Comparison of ENCODE assay signal across 11 cellular contexts in genomic region chr5:28896949-28897348, GRCh38.
A peak's percentile ranks its signal among the peaks of the same experiment; 100 is the strongest.
DNase-seq lines count a peak whose midpoint lies in the region; ATAC-seq, FAIRE-seq and TF ChIP-seq lines count a peak whose summit lies in the region.
"Had no signal": no experiment of that assay in that cellular context is flagged by ENCODE, and none has a peak within 500 bp of the region (broad histone marks: within the 10 kb centered on the region; RNA-seq: fewer than 3 reads in every experiment).

No MANE protein-coding gene starts in this region.

- H3K4me1 Mint-ChIP-seq in endothelial cell (ENCODE audit: unreplicated experiment) = no peaks in the 10 kb centered on the region
- no peaks in the 10 kb centered on the region for H3K4me1 Mint-ChIP-seq in CD4-positive, alpha-beta memory T cell
- H3K4me1 Mint-ChIP-seq: CD4-positive, CD25-positive, alpha-beta regulatory T cell had no signal

- no peak overlapping the region for H3K9ac ChIP-seq in OCI-LY3 (ENCODE audit: low read length)

- no peaks in the 10 kb centered on the region for H3K36me3 ChIP-seq in H7 (replicated peaks; ENCODE audit: control insufficient read depth, insufficient read depth, low read length)
- H3K36me3 ChIP-seq in OCI-LY3 (replicated peaks; ENCODE audit: low read depth, low read length) = no peaks in the 10 kb centered on the region
- no peaks in the 10 kb centered on the region for H3K36me3 ChIP-seq in ovary
- no peaks in the 10 kb centered on the region for H3K36me3 ChIP-seq in CD4-positive, alpha-beta memory T cell (ENCODE audit: insufficient read depth, low read length)
- H3K36me3 ChIP-seq: tibial artery had no signal

- no peak for ATAC-seq in HG02623 (IDR thresholded peaks at IDR 0.05; ENCODE audit: unreplicated experiment)
- ATAC-seq: effector memory CD8-positive, alpha-beta T cell had no signal

- CTCF ChIA-PET in CD4-positive, alpha-beta memory T cell (lab: Charles Lee; ENCODE audit: partially characterized antibody) = no interaction called here

- no peak for TF ChIP-seq EP300 in ovary (IDR thresholded peaks at IDR 0.05)

- TF ChIP-seq CTCF in OCI-LY3 (IDR thresholded peaks at IDR 0.05; ENCODE audit: low read depth, low read length) = peak; percentile 40
- peak; percentile 37 for TF ChIP-seq CTCF in endothelial cell (IDR thresholded peaks at IDR 0.05; ENCODE audit: unreplicated experiment)
- TF ChIP-seq CTCF in ovary (IDR thresholded peaks at IDR 0.05) = no peak

- no peak overlapping the region for H3K4me3 Mint-ChIP-seq in endothelial cell (ENCODE audit: unreplicated experiment)
- H3K4me3 Mint-ChIP-seq in CD4-positive, alpha-beta memory T cell = no peak overlapping the region
- H3K4me3 Mint-ChIP-seq: CD4-positive, CD25-positive, alpha-beta regulatory T cell; effector memory CD8-positive, alpha-beta T cell had no signal

- no peaks in the 10 kb centered on the region for H3K27me3 ChIP-seq in H7 (ENCODE audit: control insufficient read depth, insufficient read depth, low read length)
- no peaks in the 10 kb centered on the region for H3K27me3 ChIP-seq in OCI-LY3 (ENCODE audit: low read depth, low read length)
- H3K27me3 ChIP-seq in ovary = no peaks in the 10 kb centered on the region
- no peaks in the 10 kb centered on the region for H3K27me3 ChIP-seq in CD4-positive, alpha-beta memory T cell (ENCODE audit: insufficient read depth, low read length)
- H3K27me3 ChIP-seq: tibial artery had no signal

- no peak overlapping the region for H3K27ac ChIP-seq in OCI-LY3 (ENCODE audit: low read length)
- no peak overlapping the region for H3K27ac ChIP-seq in ovary
- no peak overlapping the region for H3K27ac ChIP-seq in CD4-positive, alpha-beta memory T cell (ENCODE audit: low read depth, low read length)
- H3K27ac ChIP-seq: tibial artery had no signal

- H3K27me3 Mint-ChIP-seq in endothelial cell (ENCODE audit: unreplicated experiment) = no peaks in the 10 kb centered on the region
- H3K27me3 Mint-ChIP-seq in CD4-positive, alpha-beta memory T cell = no peaks in the 10 kb centered on the region
- H3K27me3 Mint-ChIP-seq: CD4-positive, CD25-positive, alpha-beta regulatory T cell; effector memory CD8-positive, alpha-beta T cell had no signal

- H2AFZ ChIP-seq in OCI-LY3 (ENCODE audit: low read depth, low read length) = no peak overlapping the region

- H4K20me1 ChIP-seq in OCI-LY3 (ENCODE audit: insufficient read depth, low read length) = no peaks in the 10 kb centered on the region

- no peak overlapping the region for H3K4me3 ChIP-seq in H7 (ENCODE audit: insufficient read depth, low read depth, low read length)
- no peak overlapping the region for H3K4me3 ChIP-seq in OCI-LY3 (ENCODE audit: low read length)
- H3K4me3 ChIP-seq in ovary = no peak overlapping the region
- no peak overlapping the region for H3K4me3 ChIP-seq in CD4-positive, alpha-beta memory T cell (ENCODE audit: low read length in 2 of 2)
- H3K4me3 ChIP-seq: tibial artery had no signal

- H3K79me2 ChIP-seq in OCI-LY3 (ENCODE audit: low read length) = no peaks in the 10 kb centered on the region

- H3K4me1 ChIP-seq in OCI-LY3 (ENCODE audit: low read length) = no peaks in the 10 kb centered on the region
- no peaks in the 10 kb centered on the region for H3K4me1 ChIP-seq in ovary (ENCODE audit: insufficient read depth)
- H3K4me1 ChIP-seq in CD4-positive, alpha-beta memory T cell (ENCODE audit: insufficient read depth, low read length) = no peaks in the 10 kb centered on the region
- H3K4me1 ChIP-seq: tibial artery had no signal

- DNase-seq in H7 (peak; percentile 2), endothelial cell (ENCODE audit: low spot score) (no peak), ovary (no peak)
- DNase-seq in activated effector memory CD4-positive, alpha-beta T cell treated with anti-CD3 and anti-CD28 coated beads, Interleukin-2, amount 50 U/mL, for 16 hours = no peak
- no peak for DNase-seq in CD4-positive, alpha-beta memory T cell
- DNase-seq: CD4-positive, CD25-positive, alpha-beta regulatory T cell; effector memory CD8-positive, alpha-beta T cell; tibial artery had no signal

- H3K9me3 ChIP-seq in OCI-LY3 (ENCODE audit: insufficient read depth, low read length) (no peaks in the 10 kb centered on the region), ovary (no peaks in the 10 kb centered on the region)
- no peaks in the 10 kb centered on the region for H3K9me3 ChIP-seq in CD4-positive, alpha-beta memory T cell (ENCODE audit: control insufficient read depth in 1 of 2, low read length in 2 of 2)
- H3K9me3 ChIP-seq: tibial artery had no signal

- intact Hi-C loops in ovary (cut with DNase I) = no loop called here
- intact Hi-C loops in CD4-positive, alpha-beta memory T cell (cut with micrococcal nuclease) = no loop called here

- POLR2A ChIA-PET in CD4-positive, alpha-beta memory T cell (lab: Charles Lee; ENCODE audit: partially characterized antibody) = no interaction called here

- H3K36me3 Mint-ChIP-seq in endothelial cell (ENCODE audit: low read depth, unreplicated experiment) = no peaks in the 10 kb centered on the region
- H3K36me3 Mint-ChIP-seq in CD4-positive, alpha-beta memory T cell = no peaks in the 10 kb centered on the region
- H3K36me3 Mint-ChIP-seq: CD4-positive, CD25-positive, alpha-beta regulatory T cell had no signal

- no peak overlapping the region for H3K27ac Mint-ChIP-seq in endothelial cell (ENCODE audit: unreplicated experiment)
- no peak overlapping the region for H3K27ac Mint-ChIP-seq in CD4-positive, alpha-beta memory T cell
- H3K27ac Mint-ChIP-seq: CD4-positive, CD25-positive, alpha-beta regulatory T cell; effector memory CD8-positive, alpha-beta T cell had no signal

- H3K4me2 ChIP-seq in OCI-LY3 (ENCODE audit: low read length) = no peak overlapping the region

- TF ChIP-seq POLR2A in ovary (IDR thresholded peaks at IDR 0.05) = no peak

- peak; percentile 97 for FAIRE-seq in A204.1 (lab: Jason Lieb, UNC)

- H3K9me3 Mint-ChIP-seq in endothelial cell (ENCODE audit: unreplicated experiment) = no peaks in the 10 kb centered on the region
- peaks cover 2 to 14% (median 11%) of the 10 kb centered on the region in 8 donors for H3K9me3 Mint-ChIP-seq in CD4-positive, alpha-beta memory T cell

Comparison
In these comparisons a context has a peak if more than half of its experiments do, and no peak if none do; other contexts are left out.
1. CTCF ChIP-seq: peak in OCI-LY3 (single experiment) and endothelial cell (single experiment); none in ovary (0 of 3).